ENCODE assay signal across 10 cellular contexts in genomic region chr4:98838977-98839618, GRCh38.
DNase-seq lines count a peak whose midpoint lies in the region; ATAC-seq, FAIRE-seq and TF ChIP-seq lines count a peak whose summit lies in the region.
"Had no signal": no experiment of that assay in that cellular context is flagged by ENCODE, and none has a peak within 500 bp of the region (broad histone marks: within the 10 kb centered on the region; RNA-seq: fewer than 3 reads in every experiment).

No MANE protein-coding gene starts in this region.

- TF ChIP-seq POLR2A in K562 (conservative IDR thresholded peaks at IDR 0.05), result no peak

- peak; percentile 43 to 48 for DNase-seq in Kasumi-1 (lab: John Stamatoyannopoulos, UW)
- peak; percentile 24 to 72 (median 40) for DNase-seq in K562 (ENCODE audit: extremely low read depth in 1 of 4, low spot score in 3 of 4)
- DNase-seq in kidney epithelial cell (ENCODE audit: low read depth), result peak; percentile 5
- no peak for DNase-seq in effector CD8-positive, alpha-beta T cell (lab: John Stamatoyannopoulos, UW)
- no peak for DNase-seq in NCI-H2081 (lab: John Stamatoyannopoulos, UW)
- DNase-seq in HPDE6-E6E7 (ENCODE audit: extremely low spot score), result no peak
- DNase-seq in effector memory CD8-positive, alpha-beta T cell, result no peak
- DNase-seq: activated CD8-positive, alpha-beta memory T cell treated with anti-CD3 and anti-CD28 coated beads for 24 hours had no signal

- in situ Hi-C loops in K562 (cut with MboI), result no loop called here

- H3K36me3 ChIP-seq in BLaER1 (no peaks in the 10 kb centered on the region), K562 (ENCODE audit: control insufficient read depth, insufficient read depth, low read length) (no peaks in the 10 kb centered on the region), kidney epithelial cell (ENCODE audit: control insufficient read depth, insufficient read depth, low read length) (no peaks in the 10 kb centered on the region)

- no peaks in the 10 kb centered on the region for H3K4me1 Mint-ChIP-seq in effector memory CD8-positive, alpha-beta T cell (ENCODE audit: low read depth in 2 of 2)

- TF ChIP-seq EP300 in K562 (IDR thresholded peaks at IDR 0.05; ENCODE audit: low read length), result 0 out of 2 replicates have a peak, but pooled peaks have one; percentile 11

- no peaks in the 10 kb centered on the region for H3K9me3 Mint-ChIP-seq in effector memory CD8-positive, alpha-beta T cell

- intact Hi-C loops in K562 (cut with micrococcal nuclease), result loop anchor here (5.0 kb wide), 1 partner anchor 57 kb away; no protein-coding TSS in a partner anchor

- no peak overlapping the region for H3K27ac Mint-ChIP-seq in effector memory CD8-positive, alpha-beta T cell

- H3K9me3 ChIP-seq in BLaER1 (peaks cover 25% of the 10 kb centered on the region; the same call in 1 of the 2 replicates), K562 (replicated peaks; ENCODE audit: control insufficient read depth, insufficient read depth, low read depth, low read length) (peaks cover 3% of the 10 kb centered on the region)

- H3K4me3 ChIP-seq in BLaER1 (no peak overlapping the region), K562 (no peak overlapping the region), kidney epithelial cell (ENCODE audit: low read depth, low read length) (no peak overlapping the region)

- 29% methylated on average over 5 of the region's 5 CpGs for WGBS in K562 (ENCODE audit: insufficient coverage, low coverage, missing lambda C conversion rate)

- BruUV-seq in K562 (replicated peaks; lab: Mats Ljungman, UMichigan), result no TSS peak

- POLR2A ChIA-PET in K562 (lab: Yijun Ruan, JAX), result interaction anchor here (0.8 to 1.7 kb wide), 2 partner anchors 11 to 156 kb away, joined by 3 to 5 read pairs; partner anchors contain the start of gene METAP1

- no peak overlapping the region for H3K4me3 Mint-ChIP-seq in effector memory CD8-positive, alpha-beta T cell

- H3K4me2 ChIP-seq in BLaER1 (0 out of 2 replicates have a peak overlapping the region, but pooled peaks have one; percentile 24), K562 (ENCODE audit: insufficient read depth, low read length) (no peak overlapping the region)

- peak in 1 of 2 experiments; percentile 35; a peak in 1 of 4 replicates for TF ChIP-seq RAD21 in K562 (CRISPR knock-in tag; conservative IDR thresholded peaks at IDR 0.05 in 1 of 2, IDR thresholded peaks at IDR 0.05 in 1 of 2)

- H3K9me1 ChIP-seq in K562 (ENCODE audit: control insufficient read depth, insufficient read depth, low read length), result no peaks in the 10 kb centered on the region

- H3K27me3 ChIP-seq in BLaER1, result no peaks in the 10 kb centered on the region
- H3K27me3 ChIP-seq in K562 (ENCODE audit: control insufficient read depth in 2 of 2, insufficient read depth in 2 of 2, low read length in 2 of 2), result no peaks in the 10 kb centered on the region
- no peaks in the 10 kb centered on the region for H3K27me3 ChIP-seq in kidney epithelial cell (ENCODE audit: control insufficient read depth, insufficient read depth, low read length)

- peak overlapping the region; percentile 81 for H2AFZ ChIP-seq in K562 (ENCODE audit: low read depth, low read length)

- H3K27ac ChIP-seq in BLaER1 (no peak overlapping the region), K562 (ENCODE audit: extremely low read depth, low read depth, low read length) (peak overlapping the region; percentile 14; the same call in 2 of the 3 replicates)

- peak; percentile 80 for FAIRE-seq in K562 (lab: Jason Lieb, UNC)
- FAIRE-seq: D721Med had no signal

- no peaks in the 10 kb centered on the region for H3K79me2 ChIP-seq in K562 (ENCODE audit: control insufficient read depth, insufficient read depth, low read length)

- H4K20me1 ChIP-seq in BLaER1 (no peaks in the 10 kb centered on the region), K562 (replicated peaks; ENCODE audit: control insufficient read depth, insufficient read depth, low read length) (no peaks in the 10 kb centered on the region)

- TF ChIP-seq CTCF in K562 (IDR thresholded peaks at IDR 0.05 in 2 of 3, conservative IDR thresholded peaks at IDR 0.05 in 1 of 3; ENCODE audit: insufficient read depth in 2 of 3, low read depth in 1 of 3, low read length in 3 of 3), result peak in 2 of 3 experiments; percentile 13 to 37; a peak in 2 of 6 replicates
- no peak for TF ChIP-seq CTCF in kidney epithelial cell (IDR thresholded peaks at IDR 0.05; ENCODE audit: insufficient read depth, low read length, poor library complexity, severe bottlenecking)

- H3K9ac ChIP-seq in BLaER1 (no peak overlapping the region), K562 (ENCODE audit: insufficient read depth in 1 of 2, low read depth in 2 of 2, low read length in 2 of 2) (peak overlapping the region in 1 of 2 experiments; percentile 12; a peak in 1 of 4 replicates)

- H3K36me3 Mint-ChIP-seq in effector memory CD8-positive, alpha-beta T cell (ENCODE audit: insufficient read depth), result no peaks in the 10 kb centered on the region

- no peaks in the 10 kb centered on the region for H3K27me3 Mint-ChIP-seq in effector memory CD8-positive, alpha-beta T cell

- peak; percentile 92 for ATAC-seq in K562
- ATAC-seq in effector memory CD8-positive, alpha-beta T cell (replicated peaks), result no peak

- H3K4me1 ChIP-seq in BLaER1 (0 out of 2 replicates have a peak, but pooled peaks cover 4% of the 10 kb centered on the region), K562 (replicated peaks in 1 of 2; ENCODE audit: control insufficient read depth in 2 of 2, insufficient read depth in 2 of 2, low read length in 2 of 2) (peaks cover 0 to 7% of the 10 kb centered on the region in 2 experiments; a peak in 3 of 5 replicates)

- CTCF ChIA-PET in K562 (lab: Yijun Ruan, JAX; ENCODE audit: low intra/inter-chr PET ratio), result no interaction called here

TF ChIP-seq in K562, 482 proteins besides CTCF, POLR2A, EP300 and RAD21 (continues in another document):
- TF ChIP-seq RBFOX2 (IDR thresholded peaks at IDR 0.05; ENCODE audit: low read depth, low read length) (no peak), ETV1 (tag; conservative IDR thresholded peaks at IDR 0.05; ENCODE audit: low read depth) (peak; percentile 63), ARNT (IDR thresholded peaks at IDR 0.05) (no peak), MXD1 (CRISPR knock-in tag; IDR thresholded peaks at IDR 0.05; ENCODE audit: borderline replicate concordance, poor library complexity, severe bottlenecking) (no peak), MITF (IDR thresholded peaks at IDR 0.05) (no peak), FOXK1 (CRISPR knock-in tag; IDR thresholded peaks at IDR 0.05; ENCODE audit: borderline replicate concordance) (no peak), CBFA2T2 (conservative IDR thresholded peaks at IDR 0.05) (no peak), SMAD4 (CRISPR knock-in tag; conservative IDR thresholded peaks at IDR 0.05) (0 out of 2 replicates have a peak, but pooled peaks have one; percentile 16), ZNF583 (CRISPR knock-in tag; IDR thresholded peaks at IDR 0.05) (no peak), CHD4 (IDR thresholded peaks at IDR 0.05; ENCODE audit: insufficient read depth, insufficient replicate concordance, low read depth, low read length, poor library complexity, severe bottlenecking) (no peak), CHCHD3 (CRISPR knock-in tag; IDR thresholded peaks at IDR 0.05) (no peak), SMARCC2 (IDR thresholded peaks at IDR 0.05; ENCODE audit: low read depth) (no peak), RBBP5 (IDR thresholded peaks at IDR 0.05; ENCODE audit: borderline replicate concordance, insufficient read depth, low read length, poor library complexity, severe bottlenecking) (no peak), NR3C1 (CRISPR knock-in tag; IDR thresholded peaks at IDR 0.05) (no peak), ZNF140 (CRISPR knock-in tag; IDR thresholded peaks at IDR 0.05) (no peak), ZNF695 (CRISPR knock-in tag; IDR thresholded peaks at IDR 0.05) (no peak), HBP1 (CRISPR knock-in tag; IDR thresholded peaks at IDR 0.05) (no peak), MECOM (CRISPR knock-in tag; IDR thresholded peaks at IDR 0.05) (no peak)

Comparison
In these comparisons a context has a peak if more than half of its experiments do, and no peak if none do; other contexts are left out.
1. DNase-seq: peak in Kasumi-1 (2 of 2), K562 (4 of 4) and kidney epithelial cell (single experiment); none in effector CD8-positive, alpha-beta T cell (single experiment), NCI-H2081 (0 of 2), HPDE6-E6E7 (single experiment) and effector memory CD8-positive, alpha-beta T cell (0 of 3).